ENCODE assay signal across 19 cellular contexts in the genomic region with DNA sequence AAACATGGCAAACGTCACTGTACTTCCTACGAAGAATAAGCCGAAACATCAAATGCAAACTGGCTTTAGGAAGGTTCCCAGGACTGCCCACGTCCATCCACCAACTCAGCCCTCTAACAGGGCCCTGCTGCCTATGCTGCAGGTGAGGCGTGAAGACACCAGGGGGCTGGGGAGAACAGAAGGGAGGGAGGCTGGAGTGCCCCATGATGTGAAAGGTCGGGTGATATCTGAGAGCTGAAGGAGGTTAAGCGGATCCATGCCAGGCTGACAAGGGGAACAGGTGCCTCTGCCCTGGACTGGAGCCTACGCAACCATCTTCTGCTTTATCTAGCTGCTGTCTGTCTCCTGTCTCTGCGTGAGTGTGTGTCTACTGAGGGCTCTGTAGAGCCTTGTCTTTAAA. TPM values are rescaled to one million over a fixed set of nuclear protein-coding genes. Genes with fewer than 3 reads are reported as not detected.
DNase-seq lines count a peak whose midpoint lies in the region; ATAC-seq and TF ChIP-seq lines count a peak whose summit lies in the region.
"Had no signal": no experiment of that assay in that cellular context is flagged by ENCODE, and none has a peak within 500 bp of the region (broad histone marks: within the 10 kb centered on the region; RNA-seq: fewer than 3 reads in every experiment).

No MANE protein-coding gene starts in this region.

- no peak overlapping the region for H3K4me2 ChIP-seq in GM23338
- H3K4me2 ChIP-seq: hepatocyte, neural progenitor cell had no signal

- no peak overlapping the region for H3K4me3 ChIP-seq in GM23338
- H3K4me3 ChIP-seq in tibial artery = no peak overlapping the region
- H3K4me3 ChIP-seq: adrenal gland, hepatocyte, neural progenitor cell had no signal

- peak; percentile 30 for TF ChIP-seq CTCF in GM23338 (conservative IDR thresholded peaks at IDR 0.05; ENCODE audit: low read depth in 2 of 2)
- TF ChIP-seq CTCF in tibial artery (IDR thresholded peaks at IDR 0.05) = no peak

- H3K27me3 ChIP-seq in GM23338 (ENCODE audit: insufficient read depth) (no peaks in the 10 kb centered on the region), tibial artery (no peaks in the 10 kb centered on the region)
- H3K27me3 ChIP-seq: adrenal gland, BE2C, hepatocyte, neural progenitor cell had no signal

- DNase-seq in GM23338 (ENCODE audit: low spot score) (peak; percentile 51), NCI-H2029 treated with DMSO at 0.1 percent for 48 hours (lab: John Stamatoyannopoulos, UW) (peak; percentile 91), SHP77 (lab: John Stamatoyannopoulos, UW) (peak; percentile 39 to 62), myocyte (ENCODE audit: low read depth) (peak; percentile 70), tibial artery (no peak), HT-29 (ENCODE audit: low spot score) (no peak)
- DNase-seq in activated CD4-positive, alpha-beta memory T cell treated with anti-CD3 and anti-CD28 coated beads, Interleukin-2, amount 10 ng/mL, durations not matched to agents 7 days and 5 days = no peak
- DNase-seq: activated CD8-positive, alpha-beta memory T cell treated with anti-CD3 and anti-CD28 coated beads, Interleukin-2, amount 10 ng/mL, durations not matched to agents 7 days and 5 days; activated effector memory CD4-positive, alpha-beta T cell treated with Interleukin-2 at 50 U/mL for 16 hours; BE2C; effector memory CD4-positive, alpha-beta T cell; kidney glomerular epithelial cell; midbrain; NCI-H1930 had no signal

- no peaks in the 10 kb centered on the region for H3K79me2 ChIP-seq in GM23338 (replicated peaks; ENCODE audit: insufficient read depth)
- H3K79me2 ChIP-seq: hepatocyte had no signal

- no peaks in the 10 kb centered on the region for H3K36me3 ChIP-seq in GM23338 (ENCODE audit: insufficient read depth)
- H3K36me3 ChIP-seq in tibial artery = no peaks in the 10 kb centered on the region
- H3K36me3 ChIP-seq: adrenal gland had no signal

- no peaks in the 10 kb centered on the region for H3K9me2 ChIP-seq in GM23338 (ENCODE audit: insufficient read depth)

- no peaks in the 10 kb centered on the region; the same call in 1 of the 2 replicates for H4K20me1 ChIP-seq in GM23338 (replicated peaks; ENCODE audit: insufficient read depth)

- no peaks in the 10 kb centered on the region for H3K27me3 Mint-ChIP-seq in GM23338 (ENCODE audit: insufficient read depth, low read depth, poor library complexity)
- H3K27me3 Mint-ChIP-seq in activated CD4-positive, alpha-beta memory T cell treated with anti-CD3 and anti-CD28 coated beads, Interleukin-2, amount 10 ng/mL, durations not matched to agents 7 days and 5 days = peaks cover 23% of the 10 kb centered on the region

- H3K9me3 ChIP-seq in tibial artery = no peaks in the 10 kb centered on the region
- H3K9me3 ChIP-seq: adrenal gland, BE2C had no signal

- 0 out of 2 replicates have a peak overlapping the region, but pooled peaks have one; percentile 54 for H3K27ac Mint-ChIP-seq in GM23338
- no peak overlapping the region for H3K27ac Mint-ChIP-seq in activated CD4-positive, alpha-beta memory T cell treated with anti-CD3 and anti-CD28 coated beads, Interleukin-2, amount 10 ng/mL, durations not matched to agents 7 days and 5 days
- H3K27ac Mint-ChIP-seq: activated CD8-positive, alpha-beta memory T cell treated with anti-CD3 and anti-CD28 coated beads, Interleukin-2, amount 10 ng/mL, durations not matched to agents 7 days and 5 days; neural progenitor cell had no signal

- H3K27ac ChIP-seq in GM23338 (ENCODE audit: low read depth) (no peak overlapping the region), tibial artery (no peak overlapping the region)
- H3K27ac ChIP-seq: adrenal gland, hepatocyte, neural progenitor cell had no signal

- no peaks in the 10 kb centered on the region for H3K9me3 Mint-ChIP-seq in GM23338
- H3K9me3 Mint-ChIP-seq in activated CD4-positive, alpha-beta memory T cell treated with anti-CD3 and anti-CD28 coated beads, Interleukin-2, amount 10 ng/mL, durations not matched to agents 7 days and 5 days = no peaks in the 10 kb centered on the region
- H3K9me3 Mint-ChIP-seq: central memory CD8-positive, alpha-beta T cell; neural progenitor cell had no signal

- H3K4me1 ChIP-seq in GM23338 (ENCODE audit: insufficient read depth) (no peaks in the 10 kb centered on the region), tibial artery (no peaks in the 10 kb centered on the region)
- H3K4me1 ChIP-seq: adrenal gland, BE2C, neural progenitor cell had no signal

- peaks cover 2% of the 10 kb centered on the region; the same call in 1 of the 3 replicates for H3K4me1 Mint-ChIP-seq in GM23338
- peaks cover 19% of the 10 kb centered on the region for H3K4me1 Mint-ChIP-seq in activated CD4-positive, alpha-beta memory T cell treated with anti-CD3 and anti-CD28 coated beads, Interleukin-2, amount 10 ng/mL, durations not matched to agents 7 days and 5 days
- H3K4me1 Mint-ChIP-seq: neural progenitor cell had no signal

- intact Hi-C loops in tibial artery (cut with DNase I; ENCODE audit: low total_unique reads) = no loop called here

- H3K36me3 Mint-ChIP-seq in GM23338 (ENCODE audit: low read depth) = peaks cover 30% of the 10 kb centered on the region
- no peaks in the 10 kb centered on the region for H3K36me3 Mint-ChIP-seq in activated CD4-positive, alpha-beta memory T cell treated with anti-CD3 and anti-CD28 coated beads, Interleukin-2, amount 10 ng/mL, durations not matched to agents 7 days and 5 days (ENCODE audit: low read depth)

- ATAC-seq in GM23338 (peak; percentile 83), HG03097 (IDR thresholded peaks at IDR 0.05; ENCODE audit: low FRiP score, unreplicated experiment) (no peak)
- ATAC-seq: activated CD8-positive, alpha-beta memory T cell treated with anti-CD3 and anti-CD28 coated beads, Interleukin-2, amount 10 ng/mL, durations not matched to agents 7 days and 5 days had no signal

- CTCF ChIA-PET in activated CD4-positive, alpha-beta memory T cell treated with anti-CD3 and anti-CD28 coated beads, Interleukin-2, amount 10 ng/mL, durations not matched to agents 7 days and 5 days (lab: Charles Lee) = no interaction called here

- no peak overlapping the region for H2AFZ ChIP-seq in GM23338
- H2AFZ ChIP-seq: hepatocyte, neural progenitor cell had no signal

- H3F3A ChIP-seq in GM23338 (replicated peaks; ENCODE audit: low read depth) = no peaks in the 10 kb centered on the region

- POLR2A ChIA-PET in activated CD4-positive, alpha-beta memory T cell treated with anti-CD3 and anti-CD28 coated beads, Interleukin-2, amount 10 ng/mL, durations not matched to agents 7 days and 5 days (lab: Charles Lee) = no interaction called here

- H3K4me3 Mint-ChIP-seq in GM23338 = no peak overlapping the region
- H3K4me3 Mint-ChIP-seq in activated CD4-positive, alpha-beta memory T cell treated with anti-CD3 and anti-CD28 coated beads, Interleukin-2, amount 10 ng/mL, durations not matched to agents 7 days and 5 days = no peak overlapping the region
- H3K4me3 Mint-ChIP-seq: activated CD8-positive, alpha-beta memory T cell treated with anti-CD3 and anti-CD28 coated beads, Interleukin-2, amount 10 ng/mL, durations not matched to agents 7 days and 5 days; central memory CD8-positive, alpha-beta T cell; neural progenitor cell had no signal

TF ChIP-seq in GM23338, 12 proteins besides CTCF, POLR2A, EP300 and RAD21 (continues in another document):
- no peak for TF ChIP-seq STAT1 (IDR thresholded peaks at IDR 0.05; ENCODE audit: unreplicated experiment)
- TF ChIP-seq, protein P1, sequence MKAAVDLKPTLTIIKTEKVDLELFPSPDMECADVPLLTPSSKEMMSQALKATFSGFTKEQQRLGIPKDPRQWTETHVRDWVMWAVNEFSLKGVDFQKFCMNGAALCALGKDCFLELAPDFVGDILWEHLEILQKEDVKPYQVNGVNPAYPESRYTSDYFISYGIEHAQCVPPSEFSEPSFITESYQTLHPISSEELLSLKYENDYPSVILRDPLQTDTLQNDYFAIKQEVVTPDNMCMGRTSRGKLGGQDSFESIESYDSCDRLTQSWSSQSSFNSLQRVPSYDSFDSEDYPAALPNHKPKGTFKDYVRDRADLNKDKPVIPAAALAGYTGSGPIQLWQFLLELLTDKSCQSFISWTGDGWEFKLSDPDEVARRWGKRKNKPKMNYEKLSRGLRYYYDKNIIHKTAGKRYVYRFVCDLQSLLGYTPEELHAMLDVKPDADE (IDR thresholded peaks at IDR 0.05) = no peak
- TF ChIP-seq ZNF331 (CRISPR knock-in tag; IDR thresholded peaks at IDR 0.05; ENCODE audit: low read depth) = no peak
- TF ChIP-seq EZH2phosphoT487 (IDR thresholded peaks at IDR 0.05; ENCODE audit: unreplicated experiment) = no peak
- TF ChIP-seq CREB1 (CRISPR knock-in tag; IDR thresholded peaks at IDR 0.05; ENCODE audit: low read depth) = no peak
- no peak for TF ChIP-seq JUNB (IDR thresholded peaks at IDR 0.05; ENCODE audit: unreplicated experiment)
- TF ChIP-seq NANOG (IDR thresholded peaks at IDR 0.05; ENCODE audit: borderline replicate concordance) = no peak

RNA-seq across cellular contexts. Expression of gene ATP6V0A4, which starts 40.2 kb away (rescaled TPM):
- total RNA-seq in GM23338 (2014; rRNA removed; shearing (Covaris generic)) = 0.35 and 1.3 TPM in 2 replicates
- polyA plus RNA-seq in GM23338 (2016; fragmentation: Nextera tagmentation; extraction: Ambion mirVana) = 0.10 and 0.50 TPM in 2 replicates
- 0.35 TPM in 1 of 2 replicates, not detected in the other for total RNA-seq in myocyte
- not detected for polyA plus RNA-seq in myocyte (2012)
- total RNA-seq in HT-29 (2014; rRNA removed; shearing (Covaris generic)) = not detected in 2 replicates
- under 1 TPM in 1 of 2 experiments, not detected in 1; 0.23 TPM for total RNA-seq in activated CD4-positive, alpha-beta memory T cell treated with anti-CD3 and anti-CD28 coated beads, Interleukin-2, amount 10 ng/mL, durations not matched to agents 7 days and 5 days
- total RNA-seq: activated CD8-positive, alpha-beta memory T cell treated with anti-CD3 and anti-CD28 coated beads, Interleukin-2, amount 10 ng/mL, durations not matched to agents 7 days and 5 days; adrenal gland had no signal
- polyA plus RNA-seq: adrenal gland had no signal

RNA-seq across cellular contexts. Expression of gene TMEM213, which starts 40.4 kb away (rescaled TPM):
- total RNA-seq in GM23338 (2014; rRNA removed; shearing (Covaris generic)) = 0.08 TPM in 1 of 2 replicates, not detected in the other
- 0.14 and 0.89 TPM in 2 replicates for polyA plus RNA-seq in GM23338 (2016; fragmentation: Nextera tagmentation; extraction: Ambion mirVana)
- not detected in 2 replicates for total RNA-seq in myocyte
- 0.01 TPM for polyA plus RNA-seq in myocyte (2012)
- not detected in 2 replicates for total RNA-seq in HT-29 (2014; rRNA removed; shearing (Covaris generic))
- total RNA-seq in activated CD4-positive, alpha-beta memory T cell treated with anti-CD3 and anti-CD28 coated beads, Interleukin-2, amount 10 ng/mL, durations not matched to agents 7 days and 5 days = 1 to 10 TPM in 1 of 2 experiments, under 1 TPM in 1; 0.73 to 1.1 TPM
- total RNA-seq: adrenal gland had no signal
- polyA plus RNA-seq: adrenal gland had no signal

Comparison
In these comparisons a context has a peak if more than half of its experiments do, and no peak if none do; other contexts are left out.
1. DNase-seq: peak in GM23338 (single experiment), NCI-H2029 treated with DMSO at 0.1 percent for 48 hours (single experiment), SHP77 (2 of 2) and myocyte (single experiment); none in tibial artery (0 of 2), HT-29 (single experiment) and activated CD4-positive, alpha-beta memory T cell treated with anti-CD3 and anti-CD28 coated beads, Interleukin-2, amount 10 ng/mL, durations not matched to agents 7 days and 5 days (single experiment).
2. CTCF ChIP-seq: peak in GM23338 (2 of 2); none in tibial artery (0 of 2).